ENCODE assay signal across 13 cellular contexts in genomic region chr1:147223740-147224615, GRCh38. TPM values are rescaled to one million over a fixed set of nuclear protein-coding genes. Genes with fewer than 3 reads are reported as not detected.
DNase-seq lines count a peak whose midpoint lies in the region; ATAC-seq and TF ChIP-seq lines count a peak whose summit lies in the region.
"Had no signal": no experiment of that assay in that cellular context is flagged by ENCODE, and none has a peak within 500 bp of the region (broad histone marks: within the 10 kb centered on the region; RNA-seq: fewer than 3 reads in every experiment).

No MANE protein-coding gene starts in this region.

- no peak for ATAC-seq in CD8-positive, alpha-beta T cell
- ATAC-seq in natural killer cell treated with Interleukin-12 subunit alpha and Interleukin-12 subunit beta and Interleukin-15 and Interleukin-18, amount 100 ng/mL, for 72 hours = no peak
- no peak for ATAC-seq in HG02571 (IDR thresholded peaks at IDR 0.05; ENCODE audit: unreplicated experiment)
- no peak for ATAC-seq in HG03439 (IDR thresholded peaks at IDR 0.05; ENCODE audit: unreplicated experiment)

- no peaks in the 10 kb centered on the region for H3K27me3 Mint-ChIP-seq in CD8-positive, alpha-beta T cell (ENCODE audit: low read depth)
- peaks cover 19% of the 10 kb centered on the region for H3K27me3 Mint-ChIP-seq in H9 (ENCODE audit: low read depth)
- no peaks in the 10 kb centered on the region for H3K27me3 Mint-ChIP-seq in natural killer cell treated with Interleukin-12 subunit alpha and Interleukin-12 subunit beta and Interleukin-15 and Interleukin-18, amount 100 ng/mL, for 72 hours
- H3K27me3 Mint-ChIP-seq: activated CD4-positive, alpha-beta T cell treated with anti-CD3 and anti-CD28 coated beads for 36 hours; IgD-negative memory B cell; stimulated activated naive CD8-positive, alpha-beta T cell treated with anti-CD3 and anti-CD28 coated beads, Interleukin-15, Interleukin-2, amounts not matched to agents 100 ng/mL and 50 ng/mL, for 24 hours had no signal

- no peaks in the 10 kb centered on the region for H4K20me1 ChIP-seq in H9 (ENCODE audit: control insufficient read depth, insufficient read depth, insufficient read length)
- H4K20me1 ChIP-seq: BLaER1 treated with 17β-estradiol and CSF1 and Interleukin-3, amounts not matched to agents 10 nM and 100 nM had no signal

- no peak overlapping the region for H3T11ph ChIP-seq in H9 (ENCODE audit: low read length)

- H3K14ac ChIP-seq in H9 (ENCODE audit: insufficient read depth, low read length) = no peak overlapping the region; the same call in 1 of the 2 replicates

- no peaks in the 10 kb centered on the region for H3K9me3 Mint-ChIP-seq in CD8-positive, alpha-beta T cell
- H3K9me3 Mint-ChIP-seq in H9 = no peaks in the 10 kb centered on the region; a peak in 1 of 5 replicates
- H3K9me3 Mint-ChIP-seq in natural killer cell treated with Interleukin-12 subunit alpha and Interleukin-12 subunit beta and Interleukin-15 and Interleukin-18, amount 100 ng/mL, for 72 hours = no peaks in the 10 kb centered on the region
- H3K9me3 Mint-ChIP-seq: activated T-cell treated with anti-CD3 and anti-CD28 coated beads, Interleukin-2, amount 50 U/mL, for 72 hours; stimulated activated naive CD8-positive, alpha-beta T cell treated with anti-CD3 and anti-CD28 coated beads, Interleukin-15, Interleukin-2, amounts not matched to agents 100 ng/mL and 50 ng/mL, for 24 hours had no signal

- H3K27ac ChIP-seq in CD8-positive, alpha-beta T cell (ENCODE audit: low read depth, low read length) = no peak overlapping the region
- H3K27ac ChIP-seq in H9 (ENCODE audit: insufficient read length, low read depth, low read length) (no peak overlapping the region), duodenal mucosa (ENCODE audit: low read depth, low read length) (no peak overlapping the region)

- peak overlapping the region; percentile 2 for H3K4me2 ChIP-seq in H9 (ENCODE audit: insufficient read depth, insufficient read length, low read length)

- H2AFZ ChIP-seq in H9 (ENCODE audit: low read length) = peak overlapping the region; percentile 45

- peak overlapping the region; percentile 30 for H3K4me3 Mint-ChIP-seq in CD8-positive, alpha-beta T cell
- peak overlapping the region; percentile 18 to 89; a peak in 2 of 5 replicates for H3K4me3 Mint-ChIP-seq in H9
- peak overlapping the region; percentile 2 for H3K4me3 Mint-ChIP-seq in natural killer cell treated with Interleukin-12 subunit alpha and Interleukin-12 subunit beta and Interleukin-15 and Interleukin-18, amount 100 ng/mL, for 72 hours

- H3K79me2 ChIP-seq in H9 (ENCODE audit: insufficient read depth, low read length) = no peaks in the 10 kb centered on the region

- H2BK15ac ChIP-seq in H9 (ENCODE audit: low read depth, low read length) = no peak overlapping the region

- no peak overlapping the region for H2BK5ac ChIP-seq in H9 (ENCODE audit: insufficient read length, low read length)

- no peaks in the 10 kb centered on the region for H3K36me3 ChIP-seq in CD8-positive, alpha-beta T cell (ENCODE audit: insufficient read depth, low read length)
- peaks cover 0 to 6% of the 10 kb centered on the region in 2 donors for H3K36me3 ChIP-seq in duodenal mucosa (ENCODE audit: control insufficient read depth in 1 of 2, insufficient read depth in 2 of 2, low read length in 2 of 2)
- H3K36me3 ChIP-seq: BLaER1 treated with 17β-estradiol and CSF1 and Interleukin-3, amounts not matched to agents 10 nM and 100 nM had no signal

- H3K56ac ChIP-seq in H9 (ENCODE audit: insufficient read length, low read depth, low read length) = no peak overlapping the region

- POLR2A ChIA-PET in CD8-positive, alpha-beta T cell (lab: Charles Lee) = interaction anchor here (0.6 kb wide), 1 partner anchor 126 kb away, joined by 3 read pairs; no protein-coding TSS in a partner anchor

- H3K27me3 ChIP-seq in CD8-positive, alpha-beta T cell (ENCODE audit: insufficient read depth, low read length) = no peaks in the 10 kb centered on the region
- H3K27me3 ChIP-seq in H9 (ENCODE audit: insufficient read depth, low read length) = no peaks in the 10 kb centered on the region
- H3K27me3 ChIP-seq in duodenal mucosa (ENCODE audit: control insufficient read depth in 1 of 2, insufficient read depth in 2 of 2, low read length in 2 of 2) = no peaks in the 10 kb centered on the region
- H3K27me3 ChIP-seq: BLaER1 treated with 17β-estradiol and CSF1 and Interleukin-3, amounts not matched to agents 10 nM and 100 nM had no signal

- no peak for TF ChIP-seq CTCF in CD8-positive, alpha-beta T cell (IDR thresholded peaks at IDR 0.05)
- TF ChIP-seq CTCF in H9 (conservative IDR thresholded peaks at IDR 0.05) = no peak

- CTCF ChIA-PET in CD8-positive, alpha-beta T cell (lab: Charles Lee) = interaction anchor here (0.9 kb wide), 1 partner anchor 39 kb away, joined by 3 read pairs; no protein-coding TSS in a partner anchor

- H3K4me1 Mint-ChIP-seq in CD8-positive, alpha-beta T cell (ENCODE audit: low read depth) = peaks cover 15% of the 10 kb centered on the region
- peaks cover 20 to 21% of the 10 kb centered on the region in 2 experiments for H3K4me1 Mint-ChIP-seq in H9
- peaks cover 17 to 19% of the 10 kb centered on the region in 2 donors for H3K4me1 Mint-ChIP-seq in natural killer cell treated with Interleukin-12 subunit alpha and Interleukin-12 subunit beta and Interleukin-15 and Interleukin-18, amount 100 ng/mL, for 72 hours (ENCODE audit: low read depth in 2 of 2)

- no peak for DNase-seq in CD8-positive, alpha-beta T cell
- DNase-seq in H9 = no peak
- no peak for DNase-seq in natural killer cell treated with Interleukin-12 subunit alpha and Interleukin-12 subunit beta and Interleukin-15 and Interleukin-18, amount 100 ng/mL, for 72 hours (ENCODE audit: low spot score)
- DNase-seq in stimulated activated CD4-positive, alpha-beta T cell treated with anti-CD3 and anti-CD28 coated beads, Interleukin-15, amount 100 ng/mL, for 24 hours = no peak
- DNase-seq: activated CD4-positive, alpha-beta T cell treated with anti-CD3 and anti-CD28 coated beads for 36 hours; activated T-cell treated with anti-CD3 and anti-CD28 coated beads, Interleukin-2, amount 50 U/mL, for 72 hours; left cardiac atrium had no signal

- no peak overlapping the region for H3K4ac ChIP-seq in H9 (ENCODE audit: low read depth, low read length)

- no peak overlapping the region for H4K5ac ChIP-seq in H9 (ENCODE audit: insufficient read length, low read depth, low read length)

- H3K9me3 ChIP-seq in CD8-positive, alpha-beta T cell (ENCODE audit: low read length) = no peaks in the 10 kb centered on the region
- H3K9me3 ChIP-seq in H9 (ENCODE audit: control insufficient read depth, low read depth, low read length) = no peaks in the 10 kb centered on the region
- H3K9me3 ChIP-seq in duodenal mucosa (ENCODE audit: control insufficient read depth in 1 of 2, low read length in 2 of 2) = no peaks in the 10 kb centered on the region
- H3K9me3 ChIP-seq: BLaER1 treated with 17β-estradiol and CSF1 and Interleukin-3, amounts not matched to agents 10 nM and 100 nM had no signal

- H3K23ac ChIP-seq in H9 (ENCODE audit: insufficient read length, low read depth, low read length) = no peak overlapping the region

- H3K4me1 ChIP-seq in CD8-positive, alpha-beta T cell (ENCODE audit: insufficient read depth, low read length) = peaks cover 5% of the 10 kb centered on the region
- H3K4me1 ChIP-seq in H9 (ENCODE audit: insufficient read depth, low read length) (peaks cover 8% of the 10 kb centered on the region; the same call in 1 of the 2 replicates), duodenal mucosa (ENCODE audit: control insufficient read depth in 1 of 2, insufficient read depth in 2 of 2, low read length in 2 of 2) (peaks cover 0 to 7% of the 10 kb centered on the region in 2 donors)

- H4K91ac ChIP-seq in H9 (ENCODE audit: insufficient read length, low read depth, low read length) = no peak overlapping the region

- H2BK120ac ChIP-seq in H9 (ENCODE audit: low read depth, low read length, poor library complexity, severe bottlenecking) = no peak overlapping the region

- H3K4me3 ChIP-seq in CD8-positive, alpha-beta T cell (ENCODE audit: low read depth, low read length) = no peak overlapping the region
- H3K4me3 ChIP-seq in duodenal mucosa (ENCODE audit: low read depth in 1 of 2, low read length in 2 of 2) = peak overlapping the region; percentile 77 to 85

- intact Hi-C loops in CD8-positive, alpha-beta T cell (cut with DNase I, micrococcal nuclease) = no loop called here

- no peak overlapping the region for H2BK20ac ChIP-seq in H9 (ENCODE audit: low read depth, low read length, poor library complexity, severe bottlenecking)

- no peaks in the 10 kb centered on the region for H3K79me1 ChIP-seq in H9 (ENCODE audit: insufficient read depth, low read depth, low read length, poor library complexity, severe bottlenecking)

- H3K18ac ChIP-seq in H9 (ENCODE audit: insufficient read length, low read depth, low read length) = no peak overlapping the region

- H4K8ac ChIP-seq in H9 (replicated peaks; ENCODE audit: insufficient read length, low read depth, low read length) = no peak overlapping the region

- H2BK12ac ChIP-seq in H9 (ENCODE audit: insufficient read length, low read depth, low read length) = no peak overlapping the region

- no peak overlapping the region for H2AK5ac ChIP-seq in H9 (ENCODE audit: insufficient read length, low read length)

- no peak overlapping the region for H3K9ac ChIP-seq in H9 (ENCODE audit: extremely low read depth, insufficient read length, low read length)
- peak overlapping the region; percentile 19 to 84 for H3K9ac ChIP-seq in duodenal mucosa (ENCODE audit: low read depth in 1 of 2, low read length in 2 of 2)

- H3K36me3 Mint-ChIP-seq in CD8-positive, alpha-beta T cell = peaks cover 3% of the 10 kb centered on the region
- no peaks in the 10 kb centered on the region for H3K36me3 Mint-ChIP-seq in H9 (ENCODE audit: insufficient read depth in 1 of 3, low read depth in 3 of 3)
- no peaks in the 10 kb centered on the region for H3K36me3 Mint-ChIP-seq in natural killer cell treated with Interleukin-12 subunit alpha and Interleukin-12 subunit beta and Interleukin-15 and Interleukin-18, amount 100 ng/mL, for 72 hours
- H3K36me3 Mint-ChIP-seq: IgD-negative memory B cell had no signal

- no peak overlapping the region for H3K27ac Mint-ChIP-seq in CD8-positive, alpha-beta T cell
- H3K27ac Mint-ChIP-seq in H9 = no peak overlapping the region
- no peak overlapping the region for H3K27ac Mint-ChIP-seq in natural killer cell treated with Interleukin-12 subunit alpha and Interleukin-12 subunit beta and Interleukin-15 and Interleukin-18, amount 100 ng/mL, for 72 hours
- H3K27ac Mint-ChIP-seq: activated T-cell treated with anti-CD3 and anti-CD28 coated beads, Interleukin-2, amount 50 U/mL, for 72 hours had no signal

- no CpG with 5 or more reads among the region's 14 CpGs for WGBS in H9 (ENCODE audit: extremely low coverage, insufficient read length, low lambda C conversion rate)

- H3K23me2 ChIP-seq in H9 (ENCODE audit: insufficient read length, low read depth, low read length, poor library complexity, severe bottlenecking) = peaks cover 10% of the 10 kb centered on the region

RNA-seq across cellular contexts. Expression of gene FMO5, which starts 1.2 kb away (rescaled TPM):
- 1 to 10 TPM in 1 of 2 experiments, under 1 TPM in 1; 0.43 to 1.3 TPM for total RNA-seq in CD8-positive, alpha-beta T cell
- total RNA-seq in H9 (2021) = 0.61 and 0.72 TPM in 2 replicates
- total RNA-seq in natural killer cell treated with Interleukin-12 subunit alpha and Interleukin-12 subunit beta and Interleukin-15 and Interleukin-18, amount 100 ng/mL, for 72 hours = not detected

RNA-seq across cellular contexts. Expression of gene CHD1L, which starts 18.5 kb away (rescaled TPM):
- 10 to 100 TPM; 27.9 to 29.0 TPM for total RNA-seq in CD8-positive, alpha-beta T cell
- total RNA-seq in H9 (2021) = 64.2 and 68.9 TPM in 2 replicates
- 10 to 100 TPM; 33.9 to 83.7 TPM for total RNA-seq in natural killer cell treated with Interleukin-12 subunit alpha and Interleukin-12 subunit beta and Interleukin-15 and Interleukin-18, amount 100 ng/mL, for 72 hours

RNA-seq across cellular contexts. Expression of gene PRKAB2, which starts 51.7 kb away (rescaled TPM):
- 1 to 10 TPM; 5.2 to 5.8 TPM for total RNA-seq in CD8-positive, alpha-beta T cell
- 17.8 and 21.2 TPM in 2 replicates for total RNA-seq in H9 (2021)
- 10 to 100 TPM in 1 of 2 donors, 1 to 10 TPM in 1; 4.8 to 10.0 TPM for total RNA-seq in natural killer cell treated with Interleukin-12 subunit alpha and Interleukin-12 subunit beta and Interleukin-15 and Interleukin-18, amount 100 ng/mL, for 72 hours

Comparison
In these comparisons a context has a peak if more than half of its experiments do, and no peak if none do; other contexts are left out.
1. H3K4me3 Mint-ChIP-seq: peak in every context shown above with its lines; median percentile 54 in H9; 30 in CD8-positive, alpha-beta T cell; 2 in natural killer cell treated with Interleukin-12 subunit alpha and Interleukin-12 subunit beta and Interleukin-15 and Interleukin-18, amount 100 ng/mL, for 72 hours.